In genomic region chr20:2993250-2993649, GRCh38 we compare ENCODE assay signal across 1 cellular context.
TF ChIP-seq lines count a peak whose summit lies in the region.

No MANE protein-coding gene starts in this region.

TF ChIP-seq in A549, 52 proteins besides CTCF, POLR2A, EP300 and RAD21 (continued from another document):
- no peak for TF ChIP-seq USF2 (IDR thresholded peaks at IDR 0.05)
- TF ChIP-seq ZFP36 (IDR thresholded peaks at IDR 0.05; ENCODE audit: borderline replicate concordance, partially characterized antibody): no peak
- TF ChIP-seq RARB (CRISPR knock-in tag; IDR thresholded peaks at IDR 0.05): no peak
- no peak for TF ChIP-seq HDAC2 (IDR thresholded peaks at IDR 0.05)
- no peak for TF ChIP-seq HOXA7 (CRISPR knock-in tag; IDR thresholded peaks at IDR 0.05)
- TF ChIP-seq KDM1A (IDR thresholded peaks at IDR 0.05; ENCODE audit: low read depth): no peak
